Comparison of ENCODE assay signal across 8 cellular contexts in genomic region chr2:8583400-8584173, GRCh38.
A peak's percentile ranks its signal among the peaks of the same experiment; 100 is the strongest.
DNase-seq lines count a peak whose midpoint lies in the region; ATAC-seq lines count a peak whose summit lies in the region.

No MANE protein-coding gene starts in this region.

- DNase-seq in Ammon's horn (ENCODE audit: low spot score) (peak; percentile 86), SHP77 treated with DMSO at 0.1 percent for 48 hours (lab: John Stamatoyannopoulos, UW) (peak; percentile 95), left ventricle myocardium superior (peak; percentile 97), renal cortical epithelial cell (ENCODE audit: low read depth) (peak; percentile 87), ureter (ENCODE audit: low spot score) (peak; percentile 99)
- DNase-seq in activated naive CD4-positive, alpha-beta T cell treated with anti-CD3 and anti-CD28 coated beads for 36 hours = peak; percentile 84

- intact Hi-C loops in activated naive CD4-positive, alpha-beta T cell treated with anti-CD3 and anti-CD28 coated beads for 36 hours (cut with micrococcal nuclease) = no loop called here
- intact Hi-C loops in left ventricle myocardium superior (cut with micrococcal nuclease) = no loop called here

- H3K4me1 Mint-ChIP-seq in activated naive CD4-positive, alpha-beta T cell treated with anti-CD3 and anti-CD28 coated beads for 36 hours (ENCODE audit: low read depth) = peaks cover 30% of the 10 kb centered on the region

- H3K27me3 Mint-ChIP-seq in activated naive CD4-positive, alpha-beta T cell treated with anti-CD3 and anti-CD28 coated beads for 36 hours (ENCODE audit: low read depth) = peaks cover 21% of the 10 kb centered on the region

- H3K36me3 Mint-ChIP-seq in activated naive CD4-positive, alpha-beta T cell treated with anti-CD3 and anti-CD28 coated beads for 36 hours (ENCODE audit: low read depth) = no peaks in the 10 kb centered on the region

- peak overlapping the region; percentile 56 for H3K4me3 Mint-ChIP-seq in activated naive CD4-positive, alpha-beta T cell treated with anti-CD3 and anti-CD28 coated beads for 36 hours

- no peaks in the 10 kb centered on the region for H3K9me3 Mint-ChIP-seq in activated naive CD4-positive, alpha-beta T cell treated with anti-CD3 and anti-CD28 coated beads for 36 hours

- H3K27ac Mint-ChIP-seq in activated naive CD4-positive, alpha-beta T cell treated with anti-CD3 and anti-CD28 coated beads for 36 hours = no peak overlapping the region

- peak; percentile 80 for ATAC-seq in GM19351 (IDR thresholded peaks at IDR 0.05; ENCODE audit: unreplicated experiment)
- ATAC-seq in HG03460 (IDR thresholded peaks at IDR 0.05; ENCODE audit: unreplicated experiment) = peak; percentile 88
- ATAC-seq in left ventricle myocardium superior = peak; percentile 97

- CTCF ChIA-PET in activated naive CD4-positive, alpha-beta T cell treated with anti-CD3 and anti-CD28 coated beads for 36 hours (lab: Charles Lee) = no interaction called here

Comparison
In these comparisons a context has a peak if more than half of its experiments do, and no peak if none do; other contexts are left out.
1. Peak in every context shown above with its lines: DNase-seq and ATAC-seq.